8 cellular contexts compared by ENCODE assay signal in the genomic region with DNA sequence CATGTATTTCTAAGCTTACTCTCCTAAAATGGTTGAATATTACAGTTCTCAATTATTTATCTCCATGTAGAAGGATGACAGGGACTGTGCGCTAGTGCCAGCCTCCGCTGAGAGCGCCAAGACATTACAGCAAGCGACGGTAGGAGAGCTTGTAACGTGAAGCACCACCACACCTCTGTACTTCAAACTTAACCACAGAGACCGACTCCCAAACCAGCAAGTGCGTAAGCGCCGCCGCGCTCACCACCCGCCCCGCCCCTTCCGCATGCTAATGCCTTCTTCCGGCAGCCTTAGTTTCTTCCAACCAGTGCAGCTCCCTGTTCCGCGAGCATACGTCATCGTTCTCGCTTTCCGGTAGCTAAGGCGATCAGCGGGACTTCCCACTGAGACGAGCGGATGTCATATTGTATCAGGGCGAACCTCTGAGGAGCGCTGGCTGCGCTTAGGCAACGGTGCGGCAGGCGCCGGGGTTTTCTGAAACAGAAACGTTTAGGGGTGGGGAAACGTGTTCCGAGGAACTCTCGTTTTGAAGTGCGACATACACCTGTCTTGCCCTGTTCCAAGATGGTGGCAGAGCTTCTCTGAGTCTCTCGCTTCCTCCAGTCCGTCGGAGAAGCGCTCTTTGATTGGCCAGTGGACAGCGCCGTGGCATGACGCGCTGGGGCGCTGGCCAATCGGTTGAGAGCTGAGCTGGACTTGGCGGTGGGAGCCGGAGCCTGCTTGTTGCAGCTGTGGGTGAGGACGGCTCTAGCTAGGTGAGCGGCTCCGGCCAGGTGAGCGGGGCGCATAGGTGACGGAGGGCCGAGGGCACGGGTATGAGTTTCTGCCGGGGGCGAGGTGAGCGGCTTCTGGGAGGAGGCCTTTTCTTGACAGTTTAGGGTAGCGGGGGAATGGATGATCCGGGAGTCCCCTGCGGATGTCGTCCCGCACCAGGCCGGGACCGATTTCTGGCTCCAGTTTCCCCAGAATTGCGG. TPM values are rescaled to one million over a fixed set of nuclear protein-coding genes. Genes with fewer than 3 reads are reported as not detected.
DNase-seq lines count a peak whose midpoint lies in the region; ATAC-seq, FAIRE-seq and TF ChIP-seq lines count a peak whose summit lies in the region.

A gene (plus strand): TSS at position 723 of the 974 bp plus-strand sequence. CDS start 2,896 bp downstream, outside the sequence.

- H3K4me3 ChIP-seq in AG04449 (ENCODE audit: low read depth, low read length) (peak within 1 kb of the TSS; percentile 87), WI38 (ENCODE audit: low read depth, low read length) (peak within 1 kb of the TSS; percentile 71), bronchial epithelial cell (ENCODE audit: low read depth, low read length) (peak within 1 kb of the TSS; percentile 73), iPS-20b (ENCODE audit: low read length) (peak within 1 kb of the TSS; percentile 85), skin epidermis (peak within 1 kb of the TSS; percentile 52 to 91 (median 74))

- H3K4me1 ChIP-seq in iPS-20b (ENCODE audit: insufficient read depth, low read length), result no peaks in the 10 kb centered on the region

- H3K9ac ChIP-seq in iPS-20b (ENCODE audit: low read depth, low read length), result peak within 1 kb of the TSS; percentile 94

- H3K27ac ChIP-seq in iPS-20b (ENCODE audit: low read length) (peak within 1 kb of the TSS; percentile 96), skin epidermis (peak within 1 kb of the TSS; percentile 54 to 99 (median 92))

- TF ChIP-seq CTCF in AG04449 (IDR thresholded peaks at IDR 0.05; ENCODE audit: insufficient read depth, low read length, missing control alignments) (no peak), WI38 (IDR thresholded peaks at IDR 0.05; ENCODE audit: low read depth, low read length) (no peak), bronchial epithelial cell (IDR thresholded peaks at IDR 0.05; ENCODE audit: insufficient read depth, low read length, severe bottlenecking) (no peak)

- CTCF ChIA-PET in AG04449 (lab: Yijun Ruan, JAX), result interaction anchor here (0.9 to 2.3 kb wide), 3 partner anchors 10 to 93 kb away, joined by 3 to 12 read pairs (median 4); a partner anchor contains a TSS

- H3K36me3 ChIP-seq in bronchial epithelial cell (ENCODE audit: control insufficient read depth, insufficient read depth, low read length), result peaks cover 6% of the 10 kb centered on the region
- peaks cover 31% of the 10 kb centered on the region for H3K36me3 ChIP-seq in iPS-20b (ENCODE audit: insufficient read depth, low read depth, low read length)

- POLR2A ChIA-PET in AG04449 (lab: Yijun Ruan, JAX), result interaction anchor here (0.6 to 1.7 kb wide), 5 partner anchors 8 to 64 kb away, joined by 3 to 16 read pairs (median 3); a partner anchor contains a TSS

- FAIRE-seq in bronchial epithelial cell (lab: Jason Lieb, UNC), result no peak

- H3K27me3 ChIP-seq in bronchial epithelial cell (ENCODE audit: control insufficient read depth, insufficient read depth, low read length) (no peaks in the 10 kb centered on the region), iPS-20b (ENCODE audit: insufficient read depth, low read length) (no peaks in the 10 kb centered on the region)

- H3K9me3 ChIP-seq in iPS-20b (ENCODE audit: insufficient read depth, low read depth, low read length), result no peaks in the 10 kb centered on the region

- DNase-seq in AG04449 (ENCODE audit: low read depth, low spot score) (peak; percentile 89), NCI-H2227 treated with DMSO at 0.1 percent for 48 hours (lab: John Stamatoyannopoulos, UW) (peak; percentile 99), bronchial epithelial cell (ENCODE audit: low read depth) (peak; percentile 96)

- ATAC-seq in GM18907 (IDR thresholded peaks at IDR 0.05; ENCODE audit: unreplicated experiment) (peak; percentile 97), HG03159 (IDR thresholded peaks at IDR 0.05; ENCODE audit: unreplicated experiment) (peak; percentile 96)

RNA-seq across cellular contexts. Expression of the gene that starts here (rescaled TPM):
- total RNA-seq in bronchial epithelial cell, result 81.6 and 119 TPM in 2 replicates

Comparison
In these comparisons a context has a peak if more than half of its experiments do, and no peak if none do; other contexts are left out.
1. Peak in every context shown above with its lines: DNase-seq, ATAC-seq, H3K4me3 ChIP-seq and H3K27ac ChIP-seq.